34 cellular contexts compared by ENCODE assay signal in the genomic region with DNA sequence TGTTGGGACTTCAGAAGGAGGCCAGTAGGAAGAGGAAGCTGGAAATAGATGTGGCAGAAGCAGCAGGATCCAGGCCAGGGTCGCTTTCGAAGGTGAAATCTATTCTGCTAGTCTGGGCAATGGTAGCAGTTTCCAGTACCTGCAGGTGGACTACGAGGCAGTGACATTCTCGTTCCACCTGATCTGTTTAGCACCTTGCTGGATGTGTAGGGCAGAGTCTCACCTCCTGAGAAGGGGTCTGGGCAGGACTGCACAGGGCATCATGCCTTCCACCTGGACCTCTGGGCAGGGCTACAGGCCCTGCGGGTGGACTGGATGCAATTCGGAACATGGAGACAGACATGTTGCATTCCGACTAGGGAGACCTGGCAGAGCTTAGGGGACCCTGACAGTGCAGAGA.
"Had no signal": no experiment of that assay in that cellular context is flagged by ENCODE, and none has a peak within 500 bp of the region (broad histone marks: within the 10 kb centered on the region; RNA-seq: fewer than 3 reads in every experiment).

No MANE protein-coding gene starts in this region.

- H2AFZ ChIP-seq: PC-9 had no signal

- ATAC-seq: activated T-cell treated with anti-CD3 and anti-CD28 coated beads, Interleukin-2, amount 50 U/mL, for 72 hours; activated T-helper 17 cell treated with anti-CD3 and anti-CD28 coated beads, Interleukin-2, amount 50 U/mL, for 72 hours had no signal

- H3K27me3 ChIP-seq: brain microvascular endothelial cell had no signal

- H3K27ac ChIP-seq: brain microvascular endothelial cell, PC-9, VCaP had no signal

- H3K27me3 Mint-ChIP-seq: activated naive CD8-positive, alpha-beta T cell treated with anti-CD3 and anti-CD28 coated beads for 36 hours; activated T-helper 17 cell treated with anti-CD3 and anti-CD28 coated beads, Interleukin-2, amount 50 U/mL, for 72 hours had no signal

- H3K36me3 ChIP-seq: brain microvascular endothelial cell had no signal

- H3K27ac Mint-ChIP-seq: activated B cell treated with CpG ODN at 0.5 μM for 24 hours; activated CD4-positive, alpha-beta memory T cell treated with anti-CD3 and anti-CD28 coated beads, Interleukin-2, amount 10 ng/mL, durations not matched to agents 7 days and 5 days; activated naive CD8-positive, alpha-beta T cell treated with anti-CD3 and anti-CD28 coated beads for 36 hours; activated T-cell treated with anti-CD3 and anti-CD28 coated beads, Interleukin-2, amount 50 U/mL, for 72 hours; activated T-helper 17 cell treated with anti-CD3 and anti-CD28 coated beads, Interleukin-2, amount 50 U/mL, for 72 hours had no signal

- H3K36me3 Mint-ChIP-seq: activated naive CD8-positive, alpha-beta T cell treated with anti-CD3 and anti-CD28 coated beads for 36 hours had no signal

- H3K4me1 Mint-ChIP-seq: activated B cell treated with CpG ODN at 0.5 μM for 24 hours; activated CD4-positive, alpha-beta memory T cell treated with anti-CD3 and anti-CD28 coated beads, Interleukin-2, amount 10 ng/mL, durations not matched to agents 7 days and 5 days; activated naive CD8-positive, alpha-beta T cell treated with anti-CD3 and anti-CD28 coated beads for 36 hours; activated T-helper 17 cell treated with anti-CD3 and anti-CD28 coated beads, Interleukin-2, amount 50 U/mL, for 72 hours had no signal

- H3K4me3 Mint-ChIP-seq: activated B cell treated with CpG ODN at 0.5 μM for 24 hours; activated CD4-positive, alpha-beta memory T cell treated with anti-CD3 and anti-CD28 coated beads, Interleukin-2, amount 10 ng/mL, durations not matched to agents 7 days and 5 days; activated naive CD8-positive, alpha-beta T cell treated with anti-CD3 and anti-CD28 coated beads for 36 hours; activated T-cell treated with anti-CD3 and anti-CD28 coated beads, Interleukin-2, amount 50 U/mL, for 72 hours; activated T-helper 17 cell treated with anti-CD3 and anti-CD28 coated beads, Interleukin-2, amount 50 U/mL, for 72 hours had no signal

- H3K9me3 Mint-ChIP-seq: activated B cell treated with CpG ODN at 0.5 μM for 24 hours; activated CD4-positive, alpha-beta memory T cell treated with anti-CD3 and anti-CD28 coated beads, Interleukin-2, amount 10 ng/mL, durations not matched to agents 7 days and 5 days; activated naive CD8-positive, alpha-beta T cell treated with anti-CD3 and anti-CD28 coated beads for 36 hours; activated T-cell treated with anti-CD3 and anti-CD28 coated beads, Interleukin-2, amount 50 U/mL, for 72 hours; activated T-helper 17 cell treated with anti-CD3 and anti-CD28 coated beads, Interleukin-2, amount 50 U/mL, for 72 hours had no signal

- H3K4me3 ChIP-seq: PC-9 had no signal

- DNase-seq: activated B cell treated with CpG ODN at 0.5 μM for 24 hours; activated CD4-positive, alpha-beta memory T cell treated with anti-CD3 and anti-CD28 coated beads, Interleukin-2, amount 10 ng/mL, durations not matched to agents 7 days and 5 days; activated CD4-positive, alpha-beta T cell treated with anti-CD3 and anti-CD28 coated beads for 4 hours; activated CD4-positive, CD25-positive, alpha-beta regulatory T cell treated with anti-CD3 and anti-CD28 coated beads, Interleukin-2, amount 50 U/mL, for 72 hours; activated effector memory CD4-positive, alpha-beta T cell treated with anti-CD3 and anti-CD28 coated beads, Interleukin-2, amount 50 U/mL, for 16 hours; activated naive CD4-positive, alpha-beta T cell; activated naive CD4-positive, alpha-beta T cell treated with anti-CD3 and anti-CD28 coated beads, Interleukin-2, amount 50 U/mL, for 16 hours; activated naive CD8-positive, alpha-beta T cell treated with anti-CD3 and anti-CD28 coated beads for 36 hours; activated T-cell treated with anti-CD3 and anti-CD28 coated beads, Interleukin-2, amount 50 U/mL, for 1 hour; activated T-cell treated with anti-CD3 and anti-CD28 coated beads, Interleukin-2, amount 50 U/mL, for 72 hours; amniotic stem cell; aorta; brain microvascular endothelial cell; central memory CD4-positive, alpha-beta T cell; Karpas-422; KBM-7; NCI-H1105; NCI-H1417 treated with DMSO at 0.1 percent for 48 hours; NCI-H187 treated with DMSO at 0.1 percent for 48 hours; NCI-H2081; NCI-H2171 treated with DMSO at 0.1 percent for 48 hours; NCI-H226; NCI-H446 treated with DMSO at 0.1 percent for 48 hours; NCI-H524; NCI-H748 treated with DMSO at 0.1 percent for 48 hours; NK-92 treated with Interleukin-12 subunit alpha and Interleukin-12 subunit beta, amount 100 ng/mL, for 24 hours; PC-9; Right ventricle myocardium superior; SW 1271; T-helper 1 cell; T-helper 2 cell; T-helper 9 cell had no signal

- H3K4me2 ChIP-seq: PC-9 had no signal
